In the genomic region with DNA sequence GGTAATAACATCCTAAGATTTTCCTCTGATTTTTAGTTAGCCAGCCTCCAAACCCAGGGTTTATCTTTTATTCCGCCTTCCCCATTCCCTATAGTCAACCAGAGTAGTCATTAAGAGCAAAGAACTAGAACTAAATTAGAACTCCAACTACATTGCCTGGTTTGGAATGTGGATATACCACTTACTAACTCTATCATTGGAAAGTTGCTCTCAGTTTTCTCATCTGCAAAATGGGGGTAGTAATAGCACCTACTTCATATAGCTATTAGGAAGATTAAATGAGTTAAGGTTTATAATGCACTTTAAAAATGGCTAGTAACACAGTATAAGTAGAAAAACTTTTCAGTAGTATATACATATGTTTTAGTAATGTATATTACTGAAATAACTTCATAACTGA, we compare ENCODE assay signal across 21 cellular contexts.
DNase-seq lines count a peak whose midpoint lies in the region; ATAC-seq lines count a peak whose summit lies in the region.
"Had no signal": no experiment of that assay in that cellular context is flagged by ENCODE, and none has a peak within 500 bp of the region (broad histone marks: within the 10 kb centered on the region; RNA-seq: fewer than 3 reads in every experiment).

No MANE protein-coding gene starts in this region.

- H3K4me3 Mint-ChIP-seq in activated naive CD8-positive, alpha-beta T cell treated with anti-CD3 and anti-CD28 coated beads, Interleukin-2, amount 10 ng/mL, durations not matched to agents 7 days and 5 days = no peak overlapping the region
- no peak overlapping the region for H3K4me3 Mint-ChIP-seq in activated naive CD8-positive, alpha-beta T cell treated with anti-CD3 and anti-CD28 coated beads, Interleukin-2, amount 50 U/mL, for 24 hours
- H3K4me3 Mint-ChIP-seq in T-helper 17 cell = no peak overlapping the region
- no peak overlapping the region for H3K4me3 Mint-ChIP-seq in activated T-helper 1 cell treated with anti-CD3 and anti-CD28 coated beads, Interleukin-12 subunit alpha, Interleukin-12 subunit beta, Interleukin-2, Interleukin-4 antibody, amounts not matched to agents 30 ng/mL and 10 ng/mL and 1 ng/mL, durations not matched to agents 14 hours and 24 hours and 36 hours
- H3K4me3 Mint-ChIP-seq in central memory CD8-positive, alpha-beta T cell = no peak overlapping the region
- H3K4me3 Mint-ChIP-seq: B cell; CD4-positive, alpha-beta T cell; CD8-positive, alpha-beta T cell had no signal

- POLR2A ChIA-PET in activated naive CD8-positive, alpha-beta T cell treated with anti-CD3 and anti-CD28 coated beads, Interleukin-2, amount 10 ng/mL, durations not matched to agents 7 days and 5 days (lab: Charles Lee) = no interaction called here

- H3K27ac Mint-ChIP-seq in activated naive CD8-positive, alpha-beta T cell treated with anti-CD3 and anti-CD28 coated beads, Interleukin-2, amount 10 ng/mL, durations not matched to agents 7 days and 5 days = peak overlapping the region; percentile 1
- H3K27ac Mint-ChIP-seq in activated naive CD8-positive, alpha-beta T cell treated with anti-CD3 and anti-CD28 coated beads, Interleukin-2, amount 50 U/mL, for 24 hours = no peak overlapping the region
- H3K27ac Mint-ChIP-seq in T-helper 17 cell = peak overlapping the region; percentile 63
- peak overlapping the region; percentile 42 for H3K27ac Mint-ChIP-seq in activated T-helper 1 cell treated with anti-CD3 and anti-CD28 coated beads, Interleukin-12 subunit alpha, Interleukin-12 subunit beta, Interleukin-2, Interleukin-4 antibody, amounts not matched to agents 30 ng/mL and 10 ng/mL and 1 ng/mL, durations not matched to agents 14 hours and 24 hours and 36 hours
- peak overlapping the region; percentile 12 for H3K27ac Mint-ChIP-seq in central memory CD8-positive, alpha-beta T cell (ENCODE audit: low read depth)
- H3K27ac Mint-ChIP-seq: B cell; CD4-positive, alpha-beta T cell; CD8-positive, alpha-beta T cell had no signal

- H3K9me3 Mint-ChIP-seq in activated naive CD8-positive, alpha-beta T cell treated with anti-CD3 and anti-CD28 coated beads, Interleukin-2, amount 10 ng/mL, durations not matched to agents 7 days and 5 days = no peaks in the 10 kb centered on the region
- H3K9me3 Mint-ChIP-seq in activated naive CD8-positive, alpha-beta T cell treated with anti-CD3 and anti-CD28 coated beads, Interleukin-2, amount 50 U/mL, for 24 hours = peaks cover 3% of the 10 kb centered on the region
- H3K9me3 Mint-ChIP-seq in activated T-helper 1 cell treated with anti-CD3 and anti-CD28 coated beads, Interleukin-12 subunit alpha, Interleukin-12 subunit beta, Interleukin-2, Interleukin-4 antibody, amounts not matched to agents 30 ng/mL and 10 ng/mL and 1 ng/mL, durations not matched to agents 14 hours and 24 hours and 36 hours = peaks cover 7% of the 10 kb centered on the region
- H3K9me3 Mint-ChIP-seq in central memory CD8-positive, alpha-beta T cell = no peaks in the 10 kb centered on the region
- H3K9me3 Mint-ChIP-seq: CD4-positive, alpha-beta T cell had no signal

- no peak for ATAC-seq in activated naive CD8-positive, alpha-beta T cell treated with anti-CD3 and anti-CD28 coated beads, Interleukin-2, amount 10 ng/mL, durations not matched to agents 7 days and 5 days (ENCODE audit: low read depth)
- no peak for ATAC-seq in activated naive CD8-positive, alpha-beta T cell treated with anti-CD3 and anti-CD28 coated beads, Interleukin-2, amount 50 U/mL, for 24 hours
- no peak for ATAC-seq in T-helper 17 cell
- ATAC-seq in central memory CD8-positive, alpha-beta T cell (replicated peaks; ENCODE audit: extremely low read depth, poor library complexity, severe bottlenecking) = no peak
- ATAC-seq: CD8-positive, alpha-beta T cell; GM12878 had no signal

- no peaks in the 10 kb centered on the region for H3K9me3 ChIP-seq in T-helper 17 cell (ENCODE audit: control insufficient read depth, low read length, poor library complexity, severe bottlenecking)
- H3K9me3 ChIP-seq: Caco-2 had no signal

- H3K36me3 Mint-ChIP-seq in activated naive CD8-positive, alpha-beta T cell treated with anti-CD3 and anti-CD28 coated beads, Interleukin-2, amount 10 ng/mL, durations not matched to agents 7 days and 5 days = peaks cover 30% of the 10 kb centered on the region
- peaks cover 47% of the 10 kb centered on the region for H3K36me3 Mint-ChIP-seq in activated naive CD8-positive, alpha-beta T cell treated with anti-CD3 and anti-CD28 coated beads, Interleukin-2, amount 50 U/mL, for 24 hours (ENCODE audit: low read depth)
- peaks cover 20% of the 10 kb centered on the region for H3K36me3 Mint-ChIP-seq in T-helper 17 cell (ENCODE audit: low read depth)
- H3K36me3 Mint-ChIP-seq in activated T-helper 1 cell treated with anti-CD3 and anti-CD28 coated beads, Interleukin-12 subunit alpha, Interleukin-12 subunit beta, Interleukin-2, Interleukin-4 antibody, amounts not matched to agents 30 ng/mL and 10 ng/mL and 1 ng/mL, durations not matched to agents 14 hours and 24 hours and 36 hours (ENCODE audit: low read depth) = peaks cover 37% of the 10 kb centered on the region
- peaks cover 60% of the 10 kb centered on the region for H3K36me3 Mint-ChIP-seq in central memory CD8-positive, alpha-beta T cell (ENCODE audit: insufficient read depth)

- H3K27me3 Mint-ChIP-seq in activated naive CD8-positive, alpha-beta T cell treated with anti-CD3 and anti-CD28 coated beads, Interleukin-2, amount 10 ng/mL, durations not matched to agents 7 days and 5 days = no peaks in the 10 kb centered on the region
- H3K27me3 Mint-ChIP-seq in activated naive CD8-positive, alpha-beta T cell treated with anti-CD3 and anti-CD28 coated beads, Interleukin-2, amount 50 U/mL, for 24 hours = no peaks in the 10 kb centered on the region
- no peaks in the 10 kb centered on the region for H3K27me3 Mint-ChIP-seq in T-helper 17 cell
- H3K27me3 Mint-ChIP-seq in activated T-helper 1 cell treated with anti-CD3 and anti-CD28 coated beads, Interleukin-12 subunit alpha, Interleukin-12 subunit beta, Interleukin-2, Interleukin-4 antibody, amounts not matched to agents 30 ng/mL and 10 ng/mL and 1 ng/mL, durations not matched to agents 14 hours and 24 hours and 36 hours (ENCODE audit: insufficient read depth) = no peaks in the 10 kb centered on the region
- no peaks in the 10 kb centered on the region for H3K27me3 Mint-ChIP-seq in central memory CD8-positive, alpha-beta T cell
- H3K27me3 Mint-ChIP-seq: B cell; CD4-positive, alpha-beta T cell had no signal

- DNase-seq in activated naive CD8-positive, alpha-beta T cell treated with anti-CD3 and anti-CD28 coated beads, Interleukin-2, amount 10 ng/mL, durations not matched to agents 7 days and 5 days = no peak
- no peak for DNase-seq in activated naive CD8-positive, alpha-beta T cell treated with anti-CD3 and anti-CD28 coated beads, Interleukin-2, amount 50 U/mL, for 24 hours
- no peak for DNase-seq in T-helper 17 cell
- no peak for DNase-seq in activated T-helper 1 cell treated with anti-CD3 and anti-CD28 coated beads, Interleukin-12 subunit alpha, Interleukin-12 subunit beta, Interleukin-2, Interleukin-4 antibody, amounts not matched to agents 30 ng/mL and 10 ng/mL and 1 ng/mL, durations not matched to agents 14 hours and 24 hours and 36 hours (ENCODE audit: low spot score)
- DNase-seq in central memory CD8-positive, alpha-beta T cell (ENCODE audit: low spot score in 2 of 2) = no peak
- no peak for DNase-seq in AG08395 (ENCODE audit: low spot score)
- no peak for DNase-seq in DMS153 treated with DMSO at 0.1 percent for 48 hours (lab: John Stamatoyannopoulos, UW; ENCODE audit: unreplicated experiment)
- DNase-seq: 8988T; ACHN; AML-193; Caco-2; Calu3; CD4-positive, alpha-beta T cell; CD8-positive, alpha-beta T cell; DMS53; DMS79; DND-41; EL; GDM1 had no signal

- intact Hi-C loops in activated T-helper 1 cell treated with anti-CD3 and anti-CD28 coated beads, Interleukin-12 subunit alpha, Interleukin-12 subunit beta, Interleukin-2, Interleukin-4 antibody, amounts not matched to agents 30 ng/mL and 10 ng/mL and 1 ng/mL, durations not matched to agents 14 hours and 24 hours and 36 hours (cut with micrococcal nuclease) = no loop called here

- H3K4me1 Mint-ChIP-seq in activated naive CD8-positive, alpha-beta T cell treated with anti-CD3 and anti-CD28 coated beads, Interleukin-2, amount 10 ng/mL, durations not matched to agents 7 days and 5 days = peaks cover 2% of the 10 kb centered on the region
- H3K4me1 Mint-ChIP-seq in activated naive CD8-positive, alpha-beta T cell treated with anti-CD3 and anti-CD28 coated beads, Interleukin-2, amount 50 U/mL, for 24 hours = no peaks in the 10 kb centered on the region
- peaks cover 6% of the 10 kb centered on the region for H3K4me1 Mint-ChIP-seq in T-helper 17 cell
- H3K4me1 Mint-ChIP-seq in activated T-helper 1 cell treated with anti-CD3 and anti-CD28 coated beads, Interleukin-12 subunit alpha, Interleukin-12 subunit beta, Interleukin-2, Interleukin-4 antibody, amounts not matched to agents 30 ng/mL and 10 ng/mL and 1 ng/mL, durations not matched to agents 14 hours and 24 hours and 36 hours (ENCODE audit: low read depth) = peaks cover 5% of the 10 kb centered on the region
- peaks cover 5% of the 10 kb centered on the region for H3K4me1 Mint-ChIP-seq in central memory CD8-positive, alpha-beta T cell
- H3K4me1 Mint-ChIP-seq: B cell had no signal
